14 cellular contexts compared by ENCODE assay signal in genomic region chr7:7209412-7210050, GRCh38.
"Had no signal": no experiment of that assay in that cellular context is flagged by ENCODE, and none has a peak within 500 bp of the region (broad histone marks: within the 10 kb centered on the region; RNA-seq: fewer than 3 reads in every experiment).

No MANE protein-coding gene starts in this region.

- H3K27me3 Mint-ChIP-seq: activated CD4-positive, alpha-beta T cell treated with anti-CD3 and anti-CD28 coated beads, Interleukin-2, amount 10 ng/mL, durations not matched to agents 7 days and 5 days had no signal

- H3K27ac Mint-ChIP-seq: activated CD4-positive, alpha-beta T cell treated with anti-CD3 and anti-CD28 coated beads, Interleukin-2, amount 10 ng/mL, durations not matched to agents 7 days and 5 days had no signal

- H3K9me3 ChIP-seq: neutrophil had no signal

- H3K36me3 ChIP-seq: cardiac muscle cell, neutrophil, tibial artery had no signal

- H3K4me3 Mint-ChIP-seq: activated CD4-positive, alpha-beta T cell treated with anti-CD3 and anti-CD28 coated beads, Interleukin-2, amount 10 ng/mL, durations not matched to agents 7 days and 5 days had no signal

- H3K27me3 ChIP-seq: cardiac muscle cell, neutrophil, tibial artery had no signal

- ATAC-seq: left ventricle myocardium superior, right cardiac atrium had no signal

- H3K4me1 ChIP-seq: tibial artery had no signal

- H3K27ac ChIP-seq: cardiac muscle cell, coronary artery, neutrophil, tibial artery had no signal

- DNase-seq: activated CD4-positive, alpha-beta T cell treated with anti-CD3 and anti-CD28 coated beads, Interleukin-2, amount 10 ng/mL, durations not matched to agents 7 days and 5 days; activated CD4-positive, CD25-positive, alpha-beta regulatory T cell; activated CD8-positive, alpha-beta memory T cell treated with anti-CD3 and anti-CD28 coated beads for 24 hours; activated naive CD4-positive, alpha-beta T cell treated with Interleukin-2 at 50 U/mL for 16 hours; effector CD4-positive, alpha-beta T cell; left ventricle myocardium superior; mesenchymal stem cell; right cardiac atrium; small intestine; T-helper 2 cell; tibial artery had no signal

- H3K4me3 ChIP-seq: cardiac muscle cell, coronary artery, tibial artery had no signal
